Comparison of ENCODE assay signal across 10 cellular contexts in genomic region chr3:5053021-5053831, GRCh38.
A peak's percentile ranks its signal among the peaks of the same experiment; 100 is the strongest.
DNase-seq lines count a peak whose midpoint lies in the region; ATAC-seq and TF ChIP-seq lines count a peak whose summit lies in the region.
"Had no signal": no experiment of that assay in that cellular context is flagged by ENCODE, and none has a peak within 500 bp of the region (broad histone marks: within the 10 kb centered on the region; RNA-seq: fewer than 3 reads in every experiment).

No MANE protein-coding gene starts in this region.

- peak overlapping the region; percentile 57 for H3K27ac ChIP-seq in ACC112 (ENCODE audit: low read depth, low read length)
- no peak overlapping the region for H3K27ac ChIP-seq in HCT116 (ENCODE audit: low read depth, low read length)
- peak overlapping the region; percentile 73 for H3K27ac ChIP-seq in brain microvascular endothelial cell
- no peak overlapping the region for H3K27ac ChIP-seq in Karpas-422 (ENCODE audit: low read length)

- H3K27me3 ChIP-seq in ACC112 (ENCODE audit: insufficient read depth, low read length) (no peaks in the 10 kb centered on the region), HCT116 (ENCODE audit: insufficient read depth, low read length) (no peaks in the 10 kb centered on the region), brain microvascular endothelial cell (replicated peaks) (no peaks in the 10 kb centered on the region), Karpas-422 (ENCODE audit: low read length) (no peaks in the 10 kb centered on the region)

- H3K36me3 Mint-ChIP-seq in nephron progenitor cell (ENCODE audit: low read depth) = no peaks in the 10 kb centered on the region

- H3K4me3 ChIP-seq in ACC112 (ENCODE audit: low read depth, low read length) = no peak overlapping the region
- H3K4me3 ChIP-seq in HCT116 (replicated peaks in 1 of 2; ENCODE audit: low read depth in 1 of 2, low read length in 2 of 2) = no peak overlapping the region
- H3K4me3 ChIP-seq in brain microvascular endothelial cell (ENCODE audit: low read depth, low read length) = no peak overlapping the region
- no peak overlapping the region for H3K4me3 ChIP-seq in Karpas-422 (ENCODE audit: low read length)

- DNase-seq in HCT116 (ENCODE audit: low read depth, low spot score) (no peak), brain microvascular endothelial cell (peak; percentile 77), nephron progenitor cell (no peak), Karpas-422 (no peak), left ventricle myocardium superior (no peak), NCI-H748 treated with DMSO at 0.1 percent for 48 hours (lab: John Stamatoyannopoulos, UW) (no peak)
- DNase-seq: activated CD8-positive, alpha-beta memory T cell treated with anti-CD3 and anti-CD28 coated beads, Interleukin-2, amount 50 U/mL, for 4 hours; MM.1S had no signal

- H3K4me2 ChIP-seq in HCT116 (ENCODE audit: low read length) (peak overlapping the region; percentile 2; the same call in 1 of the 2 replicates), Karpas-422 (ENCODE audit: low read depth, low read length, poor library complexity, severe bottlenecking) (no peak overlapping the region)

- H3K4me1 Mint-ChIP-seq in nephron progenitor cell = peaks cover 31% of the 10 kb centered on the region

- H3K4me1 ChIP-seq in ACC112 (ENCODE audit: control insufficient read depth, insufficient read depth, low read length, unreplicated experiment) = peaks cover 9% of the 10 kb centered on the region
- H3K4me1 ChIP-seq in HCT116 (ENCODE audit: control insufficient read depth in 1 of 2, insufficient read depth in 2 of 2, low read length in 2 of 2) = peaks cover 0 to 15% of the 10 kb centered on the region in 2 experiments; a peak in 1 of 4 replicates
- no peaks in the 10 kb centered on the region for H3K4me1 ChIP-seq in Karpas-422 (ENCODE audit: low read length)

- POLR2A ChIA-PET in HCT116 (lab: Charles Lee) = no interaction called here

- H3K9ac ChIP-seq in HCT116 (ENCODE audit: low read length) (no peak overlapping the region), Karpas-422 (ENCODE audit: low read length) (no peak overlapping the region)

- no peak overlapping the region for H3K4me3 Mint-ChIP-seq in nephron progenitor cell

- intact Hi-C loops in HCT116 (cut with micrococcal nuclease) (loop anchor here (10.0 kb wide), 1 partner anchor 698 kb away; no protein-coding TSS in a partner anchor), left ventricle myocardium superior (cut with micrococcal nuclease) (no loop called here)

- H3K36me3 ChIP-seq in ACC112 (ENCODE audit: insufficient read depth, low read length) = no peaks in the 10 kb centered on the region
- no peaks in the 10 kb centered on the region for H3K36me3 ChIP-seq in HCT116 (ENCODE audit: control insufficient read depth in 1 of 2, insufficient read depth in 2 of 2, low read length in 2 of 2)
- H3K36me3 ChIP-seq in brain microvascular endothelial cell (replicated peaks) = no peaks in the 10 kb centered on the region
- no peaks in the 10 kb centered on the region for H3K36me3 ChIP-seq in Karpas-422 (ENCODE audit: insufficient read depth, low read length)

- CTCF ChIA-PET in HCT116 (lab: Charles Lee) = interaction anchor here (1.8 kb wide), 1 partner anchor 342 kb away, joined by 6 read pairs; no protein-coding TSS in a partner anchor

- H3K79me2 ChIP-seq in ACC112 (ENCODE audit: control insufficient read depth, insufficient read depth, low read length, unreplicated experiment) = no peaks in the 10 kb centered on the region
- no peaks in the 10 kb centered on the region for H3K79me2 ChIP-seq in HCT116 (ENCODE audit: insufficient read depth, low read length)
- H3K79me2 ChIP-seq in Karpas-422 (ENCODE audit: low read length) = no peaks in the 10 kb centered on the region

- peak overlapping the region; percentile 21 for H3K27ac Mint-ChIP-seq in nephron progenitor cell

- H3K9me3 ChIP-seq in HCT116 (ENCODE audit: control insufficient read depth in 1 of 2, insufficient read depth in 1 of 2, low read depth in 1 of 2, low read length in 2 of 2) = no peaks in the 10 kb centered on the region
- H3K9me3 ChIP-seq in Karpas-422 (ENCODE audit: low read length) = no peaks in the 10 kb centered on the region

- H3K9me2 ChIP-seq in HCT116 (ENCODE audit: insufficient read depth) = no peaks in the 10 kb centered on the region
- no peaks in the 10 kb centered on the region for H3K9me2 ChIP-seq in Karpas-422 (replicated peaks; ENCODE audit: insufficient read depth, low read length)

- BruUV-seq in HCT116 (replicated peaks; lab: Mats Ljungman, UMichigan) = no TSS peak

- peaks cover 8% of the 10 kb centered on the region for H3K27me3 Mint-ChIP-seq in nephron progenitor cell (ENCODE audit: low read depth, poor library complexity)

- H4K20me1 ChIP-seq in HCT116 (ENCODE audit: insufficient read depth) (no peaks in the 10 kb centered on the region), Karpas-422 (ENCODE audit: insufficient read depth, low read depth, low read length) (no peaks in the 10 kb centered on the region)

- H2AFZ ChIP-seq in ACC112 (ENCODE audit: low read length, unreplicated experiment) (no peak overlapping the region), HCT116 (ENCODE audit: low read depth, low read length, poor library complexity, severe bottlenecking) (no peak overlapping the region), Karpas-422 (ENCODE audit: low read length) (no peak overlapping the region)

- ATAC-seq in HCT116 = no peak
- no peak for ATAC-seq in GM21576 (IDR thresholded peaks at IDR 0.05; ENCODE audit: unreplicated experiment)
- ATAC-seq in left ventricle myocardium superior = no peak

- H3K9me3 Mint-ChIP-seq in nephron progenitor cell = no peaks in the 10 kb centered on the region

- RAD21 ChIA-PET in HCT116 (lab: Charles Lee; ENCODE audit: low non-redundant PET in 1 of 2, low total read pairs in 2 of 2, uncharacterized antibody in 2 of 2, unreplicated experiment in 2 of 2) = no interaction called here

- TF ChIP-seq RAD21 in HCT116 (IDR thresholded peaks at IDR 0.05; ENCODE audit: low read depth) = no peak

- TF ChIP-seq CTCF in HCT116 (IDR thresholded peaks at IDR 0.05 in 2 of 3, conservative IDR thresholded peaks at IDR 0.05 in 1 of 3; ENCODE audit: borderline replicate concordance in 1 of 3, insufficient read depth in 1 of 3, low read depth in 2 of 3, low read length in 2 of 3) (no peak), brain microvascular endothelial cell (IDR thresholded peaks at IDR 0.05; ENCODE audit: low read depth, low read length, missing control alignments) (no peak), nephron progenitor cell (IDR thresholded peaks at IDR 0.05) (no peak)

- TF ChIP-seq POLR2A in HCT116 (IDR thresholded peaks at IDR 0.05; ENCODE audit: borderline replicate concordance, extremely low read depth, insufficient read depth, insufficient read length) = no peak

- in situ Hi-C loops in brain microvascular endothelial cell (cut with HindIII; ENCODE audit: low pct_ligation_motif_present, low sequenced_read_pairs) = no loop called here

TF ChIP-seq in HCT116, 20 proteins besides CTCF, POLR2A, EP300 and RAD21 (continues in another document):
- TF ChIP-seq TCF7L2 (IDR thresholded peaks at IDR 0.05; ENCODE audit: borderline replicate concordance, extremely low read depth, insufficient read depth, insufficient read length) (no peak), ZFX (IDR thresholded peaks at IDR 0.05) (no peak), SIN3A (IDR thresholded peaks at IDR 0.05; ENCODE audit: low read depth) (no peak), FOSL1 (IDR thresholded peaks at IDR 0.05; ENCODE audit: low read depth) (no peak), ELF1 (IDR thresholded peaks at IDR 0.05; ENCODE audit: borderline replicate concordance, low read depth) (no peak), SP1 (IDR thresholded peaks at IDR 0.05; ENCODE audit: low read depth) (no peak), EZH2 (IDR thresholded peaks at IDR 0.05) (no peak), ZBTB33 (IDR thresholded peaks at IDR 0.05; ENCODE audit: extremely low read depth, insufficient replicate concordance, low read length) (no peak), JUND (IDR thresholded peaks at IDR 0.05) (no peak), EZH2phosphoT487 (IDR thresholded peaks at IDR 0.05; ENCODE audit: borderline replicate concordance) (no peak), ATF3 (IDR thresholded peaks at IDR 0.05) (no peak), CEBPB (IDR thresholded peaks at IDR 0.05; ENCODE audit: low read depth) (no peak), ZNF274 (IDR thresholded peaks at IDR 0.05; ENCODE audit: low read depth, low read length) (no peak)

Comparison
In these comparisons a context has a peak if more than half of its experiments do, and no peak if none do; other contexts are left out.
1. H3K27ac ChIP-seq: peak in ACC112 (single experiment) and brain microvascular endothelial cell (single experiment); none in HCT116 (single experiment) and Karpas-422 (single experiment).